ENCODE assay signal across 12 cellular contexts in the genomic region with DNA sequence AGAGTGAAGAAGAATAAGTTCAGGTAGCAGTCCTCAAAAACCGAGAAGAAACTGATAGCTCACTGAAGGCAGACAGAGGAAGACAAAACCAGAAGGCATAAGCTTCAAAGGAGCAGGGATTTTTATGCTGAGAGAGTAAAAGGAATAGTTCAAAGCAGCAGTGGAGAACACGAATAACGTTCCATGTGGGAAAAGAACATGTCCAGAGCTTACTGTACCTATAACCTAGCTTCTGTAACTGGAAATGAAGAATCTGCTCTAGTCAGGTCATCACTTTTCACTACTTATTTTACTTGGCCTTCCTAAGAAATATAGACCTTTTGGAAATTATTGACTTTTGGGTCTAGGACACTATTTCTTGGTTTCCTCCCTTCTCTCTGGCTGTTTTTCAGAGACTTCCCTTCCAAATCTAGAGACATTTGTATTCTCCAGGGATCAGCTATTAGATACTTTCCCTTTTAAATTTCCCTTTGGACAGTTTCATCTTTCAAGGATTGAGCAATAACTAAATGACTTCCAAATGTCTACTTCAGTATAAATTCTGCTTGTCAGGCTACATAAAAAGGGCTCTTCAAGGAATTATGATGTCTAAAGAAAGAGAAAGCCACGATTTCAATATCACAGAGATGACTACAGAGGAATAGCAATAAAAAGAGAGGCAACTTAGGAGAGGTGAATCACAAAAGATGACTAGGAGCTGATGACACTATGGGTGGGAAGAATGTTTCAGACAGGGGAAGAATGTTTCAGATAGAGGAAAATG. TPM values are rescaled to one million over a fixed set of nuclear protein-coding genes. Genes with fewer than 3 reads are reported as not detected.
DNase-seq lines count a peak whose midpoint lies in the region; ATAC-seq and TF ChIP-seq lines count a peak whose summit lies in the region.
"Had no signal": no experiment of that assay in that cellular context is flagged by ENCODE, and none has a peak within 500 bp of the region (broad histone marks: within the 10 kb centered on the region; RNA-seq: fewer than 3 reads in every experiment).

No MANE protein-coding gene starts in this region.

- TF ChIP-seq POLR2A in esophagus muscularis mucosa (IDR thresholded peaks at IDR 0.05; ENCODE audit: low read depth): no peak

- H3K27ac ChIP-seq in right atrium auricular region (no peak overlapping the region), right cardiac atrium (ENCODE audit: low read length) (no peak overlapping the region), aorta (ENCODE audit: low read depth in 1 of 2, low read length in 2 of 2) (no peak overlapping the region), lower lobe of right lung (no peak overlapping the region), esophagus muscularis mucosa (replicated peaks in 1 of 4) (peak overlapping the region in 2 of 4 donors; percentile 21 to 35)
- H3K27ac ChIP-seq: BLaER1, KMS-11 had no signal

- H3K4me3 ChIP-seq in right atrium auricular region: no peak overlapping the region
- H3K4me3 ChIP-seq in right cardiac atrium (ENCODE audit: low read length): no peak overlapping the region
- H3K4me3 ChIP-seq in aorta (ENCODE audit: low read length in 2 of 2): no peak overlapping the region
- H3K4me3 ChIP-seq in lower lobe of right lung: no peak overlapping the region
- no peak overlapping the region for H3K4me3 ChIP-seq in esophagus muscularis mucosa
- H3K4me3 ChIP-seq: BLaER1 had no signal

- H3K36me3 ChIP-seq in right atrium auricular region (no peaks in the 10 kb centered on the region), aorta (ENCODE audit: control insufficient read depth in 1 of 2, insufficient read depth in 2 of 2, low read length in 1 of 2) (peaks cover 0 to 3% of the 10 kb centered on the region in 2 donors), lower lobe of right lung (peaks cover 7% of the 10 kb centered on the region), esophagus muscularis mucosa (no peaks in the 10 kb centered on the region)

- H3K27me3 ChIP-seq in right atrium auricular region (no peaks in the 10 kb centered on the region), right cardiac atrium (ENCODE audit: control insufficient read depth, insufficient read depth) (no peaks in the 10 kb centered on the region), aorta (ENCODE audit: control insufficient read depth in 1 of 2, insufficient read depth in 2 of 2, low read length in 1 of 2) (no peaks in the 10 kb centered on the region), lower lobe of right lung (ENCODE audit: low read depth) (no peaks in the 10 kb centered on the region), esophagus muscularis mucosa (no peaks in the 10 kb centered on the region)
- H3K27me3 ChIP-seq: BLaER1 had no signal

- intact Hi-C loops in Right ventricle myocardium superior (cut with DNase I): no loop called here
- intact Hi-C loops in right cardiac atrium (cut with DNase I): no loop called here
- intact Hi-C loops in aorta (cut with DNase I): no loop called here
- intact Hi-C loops in lower lobe of right lung (cut with DNase I): no loop called here
- intact Hi-C loops in esophagus muscularis mucosa (cut with DNase I): no loop called here

- no peak for TF ChIP-seq CTCF in right atrium auricular region (IDR thresholded peaks at IDR 0.05)
- no peak for TF ChIP-seq CTCF in lower lobe of right lung (IDR thresholded peaks at IDR 0.05)
- TF ChIP-seq CTCF in esophagus muscularis mucosa (IDR thresholded peaks at IDR 0.05): no peak

- DNase-seq in Right ventricle myocardium superior (no peak), right atrium auricular region (ENCODE audit: low spot score) (no peak), astrocyte of the hippocampus (ENCODE audit: low read depth, low spot score) (peak; percentile 26), right cardiac atrium (no peak), aorta (no peak), islet precursor cell (no peak), lower lobe of right lung (no peak), esophagus muscularis mucosa (ENCODE audit: extremely low spot score) (no peak)
- DNase-seq: stimulated activated naive CD4-positive, alpha-beta T cell treated with Interleukin-2 at 50 U/mL for 16 hours had no signal

- no peaks in the 10 kb centered on the region for H3K9me3 ChIP-seq in right atrium auricular region
- H3K9me3 ChIP-seq in right cardiac atrium (ENCODE audit: control insufficient read depth, low read length): no peaks in the 10 kb centered on the region
- no peaks in the 10 kb centered on the region for H3K9me3 ChIP-seq in aorta (ENCODE audit: control insufficient read depth, low read length)
- H3K9me3 ChIP-seq in lower lobe of right lung: no peaks in the 10 kb centered on the region
- no peaks in the 10 kb centered on the region for H3K9me3 ChIP-seq in esophagus muscularis mucosa

- TF ChIP-seq EP300 in esophagus muscularis mucosa (IDR thresholded peaks at IDR 0.05): no peak

- WGBS in right cardiac atrium: 76% methylated on average over 4 of the region's 4 CpGs
- 86 to 93% methylated on average over 4 of the region's 4 CpGs for WGBS in aorta, 2 donors
- WGBS in esophagus muscularis mucosa: 65% methylated on average over 4 of the region's 4 CpGs

- ATAC-seq in Right ventricle myocardium superior (ENCODE audit: poor library complexity) (peak; percentile 82), right cardiac atrium (peak; percentile 36 to 52), aorta (ENCODE audit: low FRiP score) (peak; percentile 56), lower lobe of right lung (no peak)
- ATAC-seq: natural killer cell treated with Interleukin-12 subunit alpha and Interleukin-12 subunit beta and Interleukin-15 and Interleukin-18, amount 100 ng/mL, for 72 hours had no signal

- H3K4me1 ChIP-seq in right atrium auricular region (peaks cover 0 to 3% of the 10 kb centered on the region in 2 donors), right cardiac atrium (ENCODE audit: control insufficient read depth, insufficient read depth, low read length) (peaks cover 2% of the 10 kb centered on the region), aorta (ENCODE audit: control insufficient read depth in 1 of 2, insufficient read depth in 2 of 2, low read length in 2 of 2) (peaks cover 0 to 6% of the 10 kb centered on the region in 2 donors), lower lobe of right lung (peaks cover 6% of the 10 kb centered on the region), esophagus muscularis mucosa (peaks cover 11 to 35% (median 22%) of the 10 kb centered on the region in 4 donors)
- H3K4me1 ChIP-seq: BLaER1 had no signal

RNA-seq across cellular contexts. Expression of a gene that starts 46.7 kb away (rescaled TPM):
- total RNA-seq in Right ventricle myocardium superior (92.4 TPM), right atrium auricular region (10 to 100 TPM; 63.3 to 65.3 TPM), right cardiac atrium (100 to 1,000 TPM; 100 to 119 (median 107) TPM), aorta (10 to 100 TPM; 93.5 to 93.6 TPM), lower lobe of right lung (86.1 TPM), esophagus muscularis mucosa (10 to 100 TPM; 73.9 to 97.6 (median 80.1) TPM)
- polyA plus RNA-seq in right cardiac atrium (30.7 TPM), aorta (10 to 100 TPM; 14.8 to 28.5 TPM)

Comparison
In these comparisons a context has a peak if more than half of its experiments do, and no peak if none do; other contexts are left out.
1. ATAC-seq: peak in Right ventricle myocardium superior (single experiment), right cardiac atrium (2 of 2) and aorta (single experiment); none in lower lobe of right lung (0 of 2).